Comparison of ENCODE assay signal across 9 cellular contexts in genomic region chr14:22545842-22546721, GRCh38. TPM values are rescaled to one million over a fixed set of nuclear protein-coding genes. Genes with fewer than 3 reads are reported as not detected.
DNase-seq lines count a peak whose midpoint lies in the region; ATAC-seq and TF ChIP-seq lines count a peak whose summit lies in the region.
"Had no signal": no experiment of that assay in that cellular context is flagged by ENCODE, and none has a peak within 500 bp of the region (broad histone marks: within the 10 kb centered on the region; RNA-seq: fewer than 3 reads in every experiment).

No MANE protein-coding gene starts in this region.

- no peaks in the 10 kb centered on the region for H3K27me3 Mint-ChIP-seq in activated CD4-positive, alpha-beta T cell treated with anti-CD3 and anti-CD28 coated beads for 36 hours
- no peaks in the 10 kb centered on the region for H3K27me3 Mint-ChIP-seq in activated naive CD8-positive, alpha-beta T cell treated with anti-CD3 and anti-CD28 coated beads, Interleukin-2, amount 10 ng/mL, durations not matched to agents 7 days and 5 days
- H3K27me3 Mint-ChIP-seq in immature natural killer cell (ENCODE audit: low read depth in 3 of 3) (peaks cover 0 to 3% (median 2%) of the 10 kb centered on the region in 3 donors), glutamatergic neuron (ENCODE audit: unreplicated experiment) (peaks cover 8% of the 10 kb centered on the region)

- no peaks in the 10 kb centered on the region for H3K27me3 ChIP-seq in suprapubic skin

- peak overlapping the region; percentile 60 for H3K27ac ChIP-seq in suprapubic skin
- H3K27ac ChIP-seq: A549 had no signal

- H3K36me3 ChIP-seq in suprapubic skin, result no peaks in the 10 kb centered on the region

- TF ChIP-seq POLR2A in suprapubic skin (IDR thresholded peaks at IDR 0.05), result no peak

- CTCF ChIA-PET in activated CD4-positive, alpha-beta T cell treated with anti-CD3 and anti-CD28 coated beads for 36 hours (lab: Charles Lee), result interaction anchor here (0.7 to 3.8 kb wide), 11 partner anchors 8 to 629 kb away, joined by 3 to 18 read pairs (median 7); no protein-coding TSS in a partner anchor

- H3K4me3 ChIP-seq in suprapubic skin, result no peak overlapping the region
- H3K4me3 ChIP-seq: A549 had no signal

- peaks cover 52% of the 10 kb centered on the region for H3K4me1 ChIP-seq in suprapubic skin
- H3K4me1 ChIP-seq: A549 had no signal

- H3K27ac Mint-ChIP-seq in activated CD4-positive, alpha-beta T cell treated with anti-CD3 and anti-CD28 coated beads for 36 hours, result peak overlapping the region; percentile 99
- peak overlapping the region; percentile 99 for H3K27ac Mint-ChIP-seq in activated naive CD8-positive, alpha-beta T cell treated with anti-CD3 and anti-CD28 coated beads, Interleukin-2, amount 10 ng/mL, durations not matched to agents 7 days and 5 days
- H3K27ac Mint-ChIP-seq in immature natural killer cell (peak overlapping the region in 5 of 6 donors; percentile 28 to 85 (median 54)), glutamatergic neuron (ENCODE audit: unreplicated experiment) (no peak overlapping the region)

- TF ChIP-seq EP300 in suprapubic skin (IDR thresholded peaks at IDR 0.05), result no peak

- TF ChIP-seq CTCF in suprapubic skin (IDR thresholded peaks at IDR 0.05) (no peak), glutamatergic neuron (IDR thresholded peaks at IDR 0.05; ENCODE audit: partially characterized antibody, unreplicated experiment) (no peak)

- H3K9me3 Mint-ChIP-seq in activated CD4-positive, alpha-beta T cell treated with anti-CD3 and anti-CD28 coated beads for 36 hours (ENCODE audit: low read depth), result no peaks in the 10 kb centered on the region
- H3K9me3 Mint-ChIP-seq in activated naive CD8-positive, alpha-beta T cell treated with anti-CD3 and anti-CD28 coated beads, Interleukin-2, amount 10 ng/mL, durations not matched to agents 7 days and 5 days, result no peaks in the 10 kb centered on the region
- no peaks in the 10 kb centered on the region for H3K9me3 Mint-ChIP-seq in immature natural killer cell
- H3K9me3 Mint-ChIP-seq in glutamatergic neuron (ENCODE audit: unreplicated experiment), result peaks cover 2% of the 10 kb centered on the region

- H3K4me1 Mint-ChIP-seq in activated CD4-positive, alpha-beta T cell treated with anti-CD3 and anti-CD28 coated beads for 36 hours, result peaks cover 95% of the 10 kb centered on the region
- H3K4me1 Mint-ChIP-seq in activated naive CD8-positive, alpha-beta T cell treated with anti-CD3 and anti-CD28 coated beads, Interleukin-2, amount 10 ng/mL, durations not matched to agents 7 days and 5 days, result peaks cover 86% of the 10 kb centered on the region
- H3K4me1 Mint-ChIP-seq in immature natural killer cell (peaks cover 29 to 58% of the 10 kb centered on the region in 2 donors), glutamatergic neuron (ENCODE audit: low read depth, unreplicated experiment) (peaks cover 11% of the 10 kb centered on the region)

- 52% methylated on average over 9 of the region's 9 CpGs for WGBS in suprapubic skin

- peak; percentile 63 for DNase-seq in activated CD4-positive, alpha-beta T cell treated with anti-CD3 and anti-CD28 coated beads for 36 hours
- DNase-seq in activated CD4-positive, alpha-beta T cell treated with anti-CD3 and anti-CD28 coated beads for 1 hour, result no peak
- DNase-seq in activated naive CD8-positive, alpha-beta T cell treated with anti-CD3 and anti-CD28 coated beads, Interleukin-2, amount 10 ng/mL, durations not matched to agents 7 days and 5 days, result no peak
- DNase-seq in immature natural killer cell (no peak), suprapubic skin (ENCODE audit: low spot score in 2 of 2) (no peak), glutamatergic neuron (no peak), Kasumi-1 (lab: John Stamatoyannopoulos, UW) (no peak)

- H3K9me3 ChIP-seq in suprapubic skin, result no peaks in the 10 kb centered on the region
- H3K9me3 ChIP-seq: A549 had no signal

- POLR2A ChIA-PET in activated CD4-positive, alpha-beta T cell treated with anti-CD3 and anti-CD28 coated beads for 36 hours (lab: Charles Lee), result interaction anchor here (0.6 to 1.9 kb wide), 6 partner anchors 9 to 369 kb away, joined by 3 to 13 read pairs (median 6); no protein-coding TSS in a partner anchor
- POLR2A ChIA-PET in activated naive CD8-positive, alpha-beta T cell treated with anti-CD3 and anti-CD28 coated beads, Interleukin-2, amount 10 ng/mL, durations not matched to agents 7 days and 5 days (lab: Charles Lee), result interaction anchor here (0.8 to 13.3 kb wide), 20 partner anchors 4 to 810 kb away, joined by 3 to 646 read pairs (median 6); partner anchors contain the start of gene DAD1

- no peak for ATAC-seq in activated CD4-positive, alpha-beta T cell treated with anti-CD3 and anti-CD28 coated beads for 36 hours
- ATAC-seq in activated naive CD8-positive, alpha-beta T cell treated with anti-CD3 and anti-CD28 coated beads, Interleukin-2, amount 10 ng/mL, durations not matched to agents 7 days and 5 days (ENCODE audit: low read depth), result no peak
- ATAC-seq in HG03378 (IDR thresholded peaks at IDR 0.05; ENCODE audit: unreplicated experiment), result no peak

- intact Hi-C loops in activated CD4-positive, alpha-beta T cell treated with anti-CD3 and anti-CD28 coated beads for 36 hours (cut with DNase I, micrococcal nuclease), result loop anchor here in 1 of 2 experiments (1.0 kb wide), 1 partner anchor 9 kb away; no protein-coding TSS in a partner anchor

- peaks cover 96% of the 10 kb centered on the region for H3K36me3 Mint-ChIP-seq in activated CD4-positive, alpha-beta T cell treated with anti-CD3 and anti-CD28 coated beads for 36 hours (ENCODE audit: low read depth)
- H3K36me3 Mint-ChIP-seq in activated naive CD8-positive, alpha-beta T cell treated with anti-CD3 and anti-CD28 coated beads, Interleukin-2, amount 10 ng/mL, durations not matched to agents 7 days and 5 days, result peaks cover 86% of the 10 kb centered on the region
- H3K36me3 Mint-ChIP-seq in immature natural killer cell (peaks cover 26 to 42% (median 28%) of the 10 kb centered on the region in 3 donors), glutamatergic neuron (ENCODE audit: unreplicated experiment) (no peaks in the 10 kb centered on the region)

- peak overlapping the region; percentile 84 for H3K4me3 Mint-ChIP-seq in activated CD4-positive, alpha-beta T cell treated with anti-CD3 and anti-CD28 coated beads for 36 hours
- peak overlapping the region; percentile 86 for H3K4me3 Mint-ChIP-seq in activated naive CD8-positive, alpha-beta T cell treated with anti-CD3 and anti-CD28 coated beads, Interleukin-2, amount 10 ng/mL, durations not matched to agents 7 days and 5 days
- no peak overlapping the region for H3K4me3 Mint-ChIP-seq in immature natural killer cell
- H3K4me3 Mint-ChIP-seq in glutamatergic neuron (ENCODE audit: unreplicated experiment), result no peak overlapping the region

RNA-seq across cellular contexts. Expression of gene DAD1, which starts 42.9 kb away (rescaled TPM):
- total RNA-seq in activated CD4-positive, alpha-beta T cell treated with anti-CD3 and anti-CD28 coated beads for 36 hours, result 100 to 1,000 TPM; 265 to 302 TPM
- total RNA-seq in activated naive CD8-positive, alpha-beta T cell treated with anti-CD3 and anti-CD28 coated beads, Interleukin-2, amount 10 ng/mL, durations not matched to agents 7 days and 5 days, result 100 to 1,000 TPM; 124 to 148 TPM
- 100 to 1,000 TPM; 602 to 622 (median 602) TPM for polyA plus RNA-seq in immature natural killer cell
- total RNA-seq in suprapubic skin (100 to 1,000 TPM; 110 to 212 (median 187) TPM), glutamatergic neuron (ENCODE audit: unreplicated experiment) (122 TPM)

RNA-seq across cellular contexts. Expression of gene ABHD4, which starts 52.0 kb away (rescaled TPM):
- 10 to 100 TPM in 1 of 2 experiments, 1 to 10 TPM in 1; 8.3 to 10.5 TPM for total RNA-seq in activated CD4-positive, alpha-beta T cell treated with anti-CD3 and anti-CD28 coated beads for 36 hours
- 10 to 100 TPM; 13.0 to 17.9 TPM for total RNA-seq in activated naive CD8-positive, alpha-beta T cell treated with anti-CD3 and anti-CD28 coated beads, Interleukin-2, amount 10 ng/mL, durations not matched to agents 7 days and 5 days
- 10 to 100 TPM; 16.2 to 37.5 (median 30.8) TPM for polyA plus RNA-seq in immature natural killer cell
- 10 to 100 TPM; 15.3 to 30.4 (median 21.8) TPM for total RNA-seq in suprapubic skin
- 8.1 TPM for total RNA-seq in glutamatergic neuron (ENCODE audit: unreplicated experiment)

Comparison
In these comparisons a context has a peak if more than half of its experiments do, and no peak if none do; other contexts are left out.
1. H3K4me3 Mint-ChIP-seq: peak in activated CD4-positive, alpha-beta T cell treated with anti-CD3 and anti-CD28 coated beads for 36 hours (single experiment) and activated naive CD8-positive, alpha-beta T cell treated with anti-CD3 and anti-CD28 coated beads, Interleukin-2, amount 10 ng/mL, durations not matched to agents 7 days and 5 days (single experiment); none in immature natural killer cell (0 of 5) and glutamatergic neuron (single experiment).